Comparison of ENCODE assay signal across 24 cellular contexts in genomic region chr1:65334081-65334480, GRCh38.
"Had no signal": no experiment of that assay in that cellular context is flagged by ENCODE, and none has a peak within 500 bp of the region (broad histone marks: within the 10 kb centered on the region; RNA-seq: fewer than 3 reads in every experiment).

No MANE protein-coding gene starts in this region.

- DNase-seq: IMR-90, Karpas-422, KG1, MG63, NCI-H1092, NCI-H1105 treated with DMSO at 0.1 percent for 48 hours, NCI-H1436, NCI-H187, NCI-H2029, NCI-H2081 treated with DMSO at 0.1 percent for 48 hours, NCI-H2171, NCI-H226, NCI-H446, NCI-H510A, NCI-H524 treated with DMSO at 0.1 percent for 48 hours, NCI-H69, NCI-H774, PC-3, SHP77, SJCRH30 had no signal

- H3K36me3 ChIP-seq: MG63, SJCRH30 had no signal

- H3K4me1 ChIP-seq: SJCRH30 had no signal

- H3K9me3 ChIP-seq: MG63, SJCRH30 had no signal

- H3K4me3 ChIP-seq: MG63, SJCRH30 had no signal

- ATAC-seq: HepG2, Panc1, PC-3, SK-N-SH treated with all-trans-retinoic acid at 6 μM for 48 hours had no signal

- H3K27ac ChIP-seq: RWPE1, SJCRH30 had no signal

- H3K27me3 ChIP-seq: MG63 had no signal
